Comparison of ENCODE assay signal across 10 cellular contexts in genomic region chr18:79459946-79460345, GRCh38.
A peak's percentile ranks its signal among the peaks of the same experiment; 100 is the strongest.
DNase-seq lines count a peak whose midpoint lies in the region; ATAC-seq and TF ChIP-seq lines count a peak whose summit lies in the region.
"Had no signal": no experiment of that assay in that cellular context is flagged by ENCODE, and none has a peak within 500 bp of the region (broad histone marks: within the 10 kb centered on the region; RNA-seq: fewer than 3 reads in every experiment).

No MANE protein-coding gene starts in this region.

- H3K9me3 Mint-ChIP-seq in T-helper 2 cell treated with Interferon-gamma antibody and Interleukin-4, amounts not matched to agents 5 μg/mL and 100 μg/mL, for 36 hours = no peaks in the 10 kb centered on the region
- no peaks in the 10 kb centered on the region for H3K9me3 Mint-ChIP-seq in activated CD4-positive, alpha-beta memory T cell treated with anti-CD3 and anti-CD28 coated beads, Interleukin-2, amount 10 ng/mL, durations not matched to agents 7 days and 5 days
- H3K9me3 Mint-ChIP-seq in progenitor cell of endocrine pancreas (ENCODE audit: low read depth) = no peaks in the 10 kb centered on the region
- H3K9me3 Mint-ChIP-seq in activated CD8-positive, alpha-beta memory T cell treated with anti-CD3 and anti-CD28 coated beads, Interleukin-2, amount 10 ng/mL, durations not matched to agents 7 days and 5 days (ENCODE audit: low read depth) = no peaks in the 10 kb centered on the region

- peak; percentile 20 for ATAC-seq in HG02798 (IDR thresholded peaks at IDR 0.05; ENCODE audit: poor library complexity, unreplicated experiment)
- no peak for ATAC-seq in activated CD8-positive, alpha-beta memory T cell treated with anti-CD3 and anti-CD28 coated beads, Interleukin-2, amount 10 ng/mL, durations not matched to agents 7 days and 5 days

- H3K27ac Mint-ChIP-seq in T-helper 2 cell treated with Interferon-gamma antibody and Interleukin-4, amounts not matched to agents 5 μg/mL and 100 μg/mL, for 36 hours = peak overlapping the region; percentile 17
- H3K27ac Mint-ChIP-seq in activated CD4-positive, alpha-beta memory T cell treated with anti-CD3 and anti-CD28 coated beads, Interleukin-2, amount 10 ng/mL, durations not matched to agents 7 days and 5 days = peak overlapping the region; percentile 26
- peak overlapping the region; percentile 59 for H3K27ac Mint-ChIP-seq in progenitor cell of endocrine pancreas
- H3K27ac Mint-ChIP-seq in activated CD8-positive, alpha-beta memory T cell treated with anti-CD3 and anti-CD28 coated beads, Interleukin-2, amount 10 ng/mL, durations not matched to agents 7 days and 5 days = no peak overlapping the region

- no peak for DNase-seq in T-helper 2 cell treated with Interferon-gamma antibody and Interleukin-4, amounts not matched to agents 5 μg/mL and 100 μg/mL, for 36 hours (ENCODE audit: low spot score)
- DNase-seq in T-helper 2 cell (no peak), progenitor cell of endocrine pancreas (ENCODE audit: low spot score, unreplicated experiment) (no peak), putamen (ENCODE audit: low spot score) (no peak), HuH-7 (ENCODE audit: low spot score) (no peak)
- DNase-seq in activated CD4-positive, alpha-beta memory T cell treated with anti-CD3 and anti-CD28 coated beads, Interleukin-2, amount 10 ng/mL, durations not matched to agents 7 days and 5 days = no peak
- no peak for DNase-seq in activated CD8-positive, alpha-beta memory T cell treated with anti-CD3 and anti-CD28 coated beads, Interleukin-2, amount 10 ng/mL, durations not matched to agents 7 days and 5 days
- DNase-seq: 8988T, NCI-H1417 treated with DMSO at 0.1 percent for 48 hours had no signal

- H3K4me3 Mint-ChIP-seq in T-helper 2 cell treated with Interferon-gamma antibody and Interleukin-4, amounts not matched to agents 5 μg/mL and 100 μg/mL, for 36 hours = no peak overlapping the region
- no peak overlapping the region for H3K4me3 Mint-ChIP-seq in activated CD4-positive, alpha-beta memory T cell treated with anti-CD3 and anti-CD28 coated beads, Interleukin-2, amount 10 ng/mL, durations not matched to agents 7 days and 5 days
- no peak overlapping the region for H3K4me3 Mint-ChIP-seq in progenitor cell of endocrine pancreas (ENCODE audit: low read depth)
- H3K4me3 Mint-ChIP-seq in activated CD8-positive, alpha-beta memory T cell treated with anti-CD3 and anti-CD28 coated beads, Interleukin-2, amount 10 ng/mL, durations not matched to agents 7 days and 5 days = no peak overlapping the region

- no peak for TF ChIP-seq CTCF in progenitor cell of endocrine pancreas (IDR thresholded peaks at IDR 0.05; ENCODE audit: unreplicated experiment)

- POLR2A ChIA-PET in activated CD4-positive, alpha-beta memory T cell treated with anti-CD3 and anti-CD28 coated beads, Interleukin-2, amount 10 ng/mL, durations not matched to agents 7 days and 5 days (lab: Charles Lee) = no interaction called here

- no peaks in the 10 kb centered on the region for H3K27me3 Mint-ChIP-seq in T-helper 2 cell treated with Interferon-gamma antibody and Interleukin-4, amounts not matched to agents 5 μg/mL and 100 μg/mL, for 36 hours (ENCODE audit: low read depth)
- no peaks in the 10 kb centered on the region for H3K27me3 Mint-ChIP-seq in activated CD4-positive, alpha-beta memory T cell treated with anti-CD3 and anti-CD28 coated beads, Interleukin-2, amount 10 ng/mL, durations not matched to agents 7 days and 5 days
- no peaks in the 10 kb centered on the region for H3K27me3 Mint-ChIP-seq in progenitor cell of endocrine pancreas
- no peaks in the 10 kb centered on the region for H3K27me3 Mint-ChIP-seq in activated CD8-positive, alpha-beta memory T cell treated with anti-CD3 and anti-CD28 coated beads, Interleukin-2, amount 10 ng/mL, durations not matched to agents 7 days and 5 days

- H3K36me3 Mint-ChIP-seq in T-helper 2 cell treated with Interferon-gamma antibody and Interleukin-4, amounts not matched to agents 5 μg/mL and 100 μg/mL, for 36 hours (ENCODE audit: low read depth) = peaks cover 14% of the 10 kb centered on the region
- H3K36me3 Mint-ChIP-seq in activated CD4-positive, alpha-beta memory T cell treated with anti-CD3 and anti-CD28 coated beads, Interleukin-2, amount 10 ng/mL, durations not matched to agents 7 days and 5 days (ENCODE audit: low read depth) = peaks cover 5% of the 10 kb centered on the region
- no peaks in the 10 kb centered on the region for H3K36me3 Mint-ChIP-seq in progenitor cell of endocrine pancreas (ENCODE audit: insufficient read depth)
- H3K36me3 Mint-ChIP-seq in activated CD8-positive, alpha-beta memory T cell treated with anti-CD3 and anti-CD28 coated beads, Interleukin-2, amount 10 ng/mL, durations not matched to agents 7 days and 5 days = no peaks in the 10 kb centered on the region

- CTCF ChIA-PET in activated CD4-positive, alpha-beta memory T cell treated with anti-CD3 and anti-CD28 coated beads, Interleukin-2, amount 10 ng/mL, durations not matched to agents 7 days and 5 days (lab: Charles Lee) = no interaction called here
- CTCF ChIA-PET in activated CD8-positive, alpha-beta memory T cell treated with anti-CD3 and anti-CD28 coated beads, Interleukin-2, amount 10 ng/mL, durations not matched to agents 7 days and 5 days (lab: Charles Lee) = no interaction called here

- peaks cover under 1% of the 10 kb centered on the region for H3K4me1 Mint-ChIP-seq in T-helper 2 cell treated with Interferon-gamma antibody and Interleukin-4, amounts not matched to agents 5 μg/mL and 100 μg/mL, for 36 hours (ENCODE audit: low read depth)
- peaks cover 8% of the 10 kb centered on the region for H3K4me1 Mint-ChIP-seq in activated CD4-positive, alpha-beta memory T cell treated with anti-CD3 and anti-CD28 coated beads, Interleukin-2, amount 10 ng/mL, durations not matched to agents 7 days and 5 days
- H3K4me1 Mint-ChIP-seq in progenitor cell of endocrine pancreas (ENCODE audit: low read depth) = peaks cover 4% of the 10 kb centered on the region
- peaks cover 3% of the 10 kb centered on the region for H3K4me1 Mint-ChIP-seq in activated CD8-positive, alpha-beta memory T cell treated with anti-CD3 and anti-CD28 coated beads, Interleukin-2, amount 10 ng/mL, durations not matched to agents 7 days and 5 days
